ENCODE assay signal across 8 cellular contexts in the genomic region with DNA sequence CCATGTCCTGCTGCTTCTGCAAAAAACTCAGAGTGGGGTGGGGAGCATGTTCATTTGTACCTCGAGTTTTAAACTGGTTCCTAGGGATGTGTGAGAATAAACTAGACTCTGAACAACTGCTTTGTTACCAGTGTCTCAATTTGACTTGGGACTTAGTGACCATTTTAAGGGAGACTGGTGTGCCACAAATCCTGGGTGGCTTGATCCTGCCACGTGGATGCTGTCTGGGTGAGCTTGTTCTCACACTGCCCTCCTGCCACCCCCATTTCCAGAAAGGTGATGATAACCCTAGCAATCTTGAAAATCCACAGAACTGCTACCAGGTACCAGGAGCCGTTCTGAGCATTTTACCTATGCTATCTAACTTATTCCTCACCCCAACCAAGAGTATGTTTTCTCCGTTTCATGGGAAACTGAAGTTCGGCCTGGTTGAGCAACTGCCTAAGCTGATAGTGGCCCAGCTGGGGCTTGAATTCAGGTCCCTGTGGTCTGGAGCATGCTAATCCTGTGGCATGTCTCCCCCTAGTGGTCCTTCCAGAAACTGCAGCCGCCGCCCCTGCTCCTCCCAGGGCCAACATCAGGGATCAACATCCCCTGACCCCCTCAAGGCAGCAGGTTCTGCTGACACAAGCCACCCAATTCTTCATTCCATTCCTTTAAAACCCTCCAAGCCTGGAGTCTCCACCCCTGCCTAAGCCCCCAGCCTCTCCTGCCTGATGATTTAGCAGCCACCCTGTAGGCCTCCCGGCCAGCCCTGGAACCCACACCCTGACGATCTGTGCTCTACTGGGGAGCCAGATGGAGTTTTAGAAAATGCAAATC. TPM values are rescaled to one million over a fixed set of nuclear protein-coding genes. Genes with fewer than 3 reads are reported as not detected.
DNase-seq lines count a peak whose midpoint lies in the region; ATAC-seq and TF ChIP-seq lines count a peak whose summit lies in the region.

No MANE protein-coding gene starts in this region.

- H3K4me1 Mint-ChIP-seq in GM23338, result peaks cover 8% of the 10 kb centered on the region
- peaks cover 8% of the 10 kb centered on the region for H3K4me1 Mint-ChIP-seq in activated B cell treated with CpG ODN at 0.5 μM for 24 hours

- H3K27me3 Mint-ChIP-seq in GM23338 (ENCODE audit: insufficient read depth, low read depth, poor library complexity) (peaks cover 11% of the 10 kb centered on the region), activated B cell treated with CpG ODN at 0.5 μM for 24 hours (no peaks in the 10 kb centered on the region)

- H3K4me3 Mint-ChIP-seq in GM23338 (no peak overlapping the region), activated B cell treated with CpG ODN at 0.5 μM for 24 hours (no peak overlapping the region)

- no peaks in the 10 kb centered on the region for H3K36me3 ChIP-seq in GM23338 (ENCODE audit: insufficient read depth)

- H3K9me3 Mint-ChIP-seq in GM23338, result no peaks in the 10 kb centered on the region; the same call in 2 of the 3 replicates
- no peaks in the 10 kb centered on the region for H3K9me3 Mint-ChIP-seq in activated B cell treated with CpG ODN at 0.5 μM for 24 hours

- no peak overlapping the region for H3K27ac ChIP-seq in GM23338 (ENCODE audit: low read depth)

- no peak overlapping the region for H2AFZ ChIP-seq in GM23338

- H3K27me3 ChIP-seq in GM23338 (ENCODE audit: insufficient read depth), result no peaks in the 10 kb centered on the region

- H3K9me2 ChIP-seq in GM23338 (ENCODE audit: insufficient read depth), result no peaks in the 10 kb centered on the region; the same call in 1 of the 2 replicates

- H3K4me1 ChIP-seq in GM23338 (ENCODE audit: insufficient read depth), result no peaks in the 10 kb centered on the region

- no peak overlapping the region for H3K4me3 ChIP-seq in GM23338
- no peak overlapping the region for H3K4me3 ChIP-seq in NB4 (ENCODE audit: low read depth, low read length)
- no peak overlapping the region for H3K4me3 ChIP-seq in cardiac fibroblast (replicated peaks in 1 of 2; ENCODE audit: low read depth in 2 of 2, low read length in 2 of 2)

- TF ChIP-seq CTCF in GM23338 (conservative IDR thresholded peaks at IDR 0.05; ENCODE audit: low read depth in 2 of 2) (peak; percentile 87 to 96), NB4 (IDR thresholded peaks at IDR 0.05; ENCODE audit: low read depth, low read length) (peak; percentile 91), activated B cell treated with CpG ODN at 0.5 μM for 24 hours (IDR thresholded peaks at IDR 0.05) (peak; percentile 45), cardiac fibroblast (IDR thresholded peaks at IDR 0.05; ENCODE audit: low read depth, low read length) (peak; percentile 98)

- peak; percentile 65 for ATAC-seq in GM23338
- ATAC-seq in activated B cell treated with CpG ODN at 0.5 μM for 24 hours (ENCODE audit: low read depth), result peak; percentile 74
- ATAC-seq in left colon, result peak; percentile 72
- no peak for ATAC-seq in GM19324 (IDR thresholded peaks at IDR 0.05; ENCODE audit: low FRiP score, unreplicated experiment)

- POLR2A ChIA-PET in activated B cell treated with CpG ODN at 0.5 μM for 24 hours (lab: Charles Lee), result no interaction called here

- H4K20me1 ChIP-seq in GM23338 (replicated peaks; ENCODE audit: insufficient read depth), result no peaks in the 10 kb centered on the region

- H3K27ac Mint-ChIP-seq in GM23338 (no peak overlapping the region), activated B cell treated with CpG ODN at 0.5 μM for 24 hours (no peak overlapping the region)

- H3F3A ChIP-seq in GM23338 (replicated peaks; ENCODE audit: low read depth), result no peaks in the 10 kb centered on the region

- no peak for TF ChIP-seq POLR2A in NB4 (IDR thresholded peaks at IDR 0.05; ENCODE audit: extremely low read depth, insufficient read length)

- CTCF ChIA-PET in activated B cell treated with CpG ODN at 0.5 μM for 24 hours (lab: Charles Lee), result interaction anchor here (0.6 to 8.4 kb wide), 20 partner anchors 10 to 640 kb away, joined by 3 to 94 read pairs (median 4); partner anchors contain the start of genes CSF2 and SLC22A5

- H3K36me3 Mint-ChIP-seq in GM23338 (ENCODE audit: low read depth) (no peaks in the 10 kb centered on the region; the same call in 2 of the 3 replicates), activated B cell treated with CpG ODN at 0.5 μM for 24 hours (ENCODE audit: low read depth) (no peaks in the 10 kb centered on the region)

- peak; percentile 13 for DNase-seq in GM04503 (ENCODE audit: low read depth)
- peak; percentile 85 for DNase-seq in GM23338 (ENCODE audit: low spot score)
- DNase-seq in NB4 (ENCODE audit: low read depth), result peak; percentile 79
- DNase-seq in activated B cell treated with CpG ODN at 0.5 μM for 24 hours, result peak; percentile 74
- peak; percentile 80 to 88 for DNase-seq in cardiac fibroblast (ENCODE audit: low read depth in 2 of 2)
- peak; percentile 54 to 84 for DNase-seq in left colon
- peak; percentile 62 to 82 for DNase-seq in stimulated activated CD4-positive, alpha-beta T cell treated with anti-CD3 and anti-CD28 coated beads, Interleukin-4, amount 100 ng/mL, for 4 hours

- H3K4me2 ChIP-seq in GM23338, result no peak overlapping the region

- no peaks in the 10 kb centered on the region for H3K79me2 ChIP-seq in GM23338 (replicated peaks; ENCODE audit: insufficient read depth)

- intact Hi-C loops in activated B cell treated with CpG ODN at 0.5 μM for 24 hours (cut with micrococcal nuclease), result loop anchor here (1.0 kb wide), 1 partner anchor 474 kb away; no protein-coding TSS in a partner anchor
- intact Hi-C loops in left colon (cut with DNase I, micrococcal nuclease), result no loop called here

TF ChIP-seq in GM23338, 12 proteins besides CTCF, POLR2A, EP300 and RAD21 (continues in another document):
- no peak for TF ChIP-seq ZNF462 (CRISPR knock-in tag; IDR thresholded peaks at IDR 0.05)

RNA-seq across cellular contexts. Expression of gene IL3, which starts 2.8 kb away (rescaled TPM):
- total RNA-seq in GM23338 (2014; rRNA removed; shearing (Covaris generic)), result not detected in 2 replicates
- not detected in 2 replicates for polyA plus RNA-seq in GM23338 (2016; fragmentation: Nextera tagmentation; extraction: Ambion mirVana)
- total RNA-seq in activated B cell treated with CpG ODN at 0.5 μM for 24 hours (not detected in 2 replicates), left colon (not detected)

RNA-seq across cellular contexts. Expression of gene CSF2, which starts 10.3 kb away (rescaled TPM):
- not detected in 2 replicates for total RNA-seq in GM23338 (2014; rRNA removed; shearing (Covaris generic))
- polyA plus RNA-seq in GM23338 (2016; fragmentation: Nextera tagmentation; extraction: Ambion mirVana), result not detected in 2 replicates
- total RNA-seq in activated B cell treated with CpG ODN at 0.5 μM for 24 hours (0.29 TPM in 1 of 2 replicates, not detected in the other), left colon (not detected)

RNA-seq across cellular contexts. Expression of gene ACSL6, which starts 51.8 kb away (rescaled TPM):
- 3.6 and 4.6 TPM in 2 replicates for total RNA-seq in GM23338 (2014; rRNA removed; shearing (Covaris generic))
- 0.76 and 1.1 TPM in 2 replicates for polyA plus RNA-seq in GM23338 (2016; fragmentation: Nextera tagmentation; extraction: Ambion mirVana)
- total RNA-seq in activated B cell treated with CpG ODN at 0.5 μM for 24 hours (0.05 and 0.20 TPM in 2 replicates), left colon (under 1 TPM; 0.58 to 0.59 TPM)

Comparison
In these comparisons a context has a peak if more than half of its experiments do, and no peak if none do; other contexts are left out.
1. DNase-seq: peak in every context shown above with its lines; median percentile 85 in GM23338; 84 in cardiac fibroblast; 79 in NB4; 74 in activated B cell treated with CpG ODN at 0.5 μM for 24 hours; 72 in stimulated activated CD4-positive, alpha-beta T cell treated with anti-CD3 and anti-CD28 coated beads, Interleukin-4, amount 100 ng/mL, for 4 hours; 69 in left colon; 13 in GM04503.
2. CTCF ChIP-seq: peak in every context shown above with its lines; median percentile 98 in cardiac fibroblast; 92 in GM23338; 91 in NB4; 45 in activated B cell treated with CpG ODN at 0.5 μM for 24 hours.